20 cellular contexts compared by ENCODE assay signal in genomic region chr15:50558012-50558411, GRCh38. TPM values are rescaled to one million over a fixed set of nuclear protein-coding genes. Genes with fewer than 3 reads are reported as not detected.
"Had no signal": no experiment of that assay in that cellular context is flagged by ENCODE, and none has a peak within 500 bp of the region (broad histone marks: within the 10 kb centered on the region; RNA-seq: fewer than 3 reads in every experiment).

No MANE protein-coding gene starts in this region.

- H3K27me3 ChIP-seq: breast epithelium, foreskin keratinocyte, pancreas, transverse colon, vagina had no signal

- H3K27me3 Mint-ChIP-seq: naive thymus-derived CD4-positive, alpha-beta T cell had no signal

- H3K9me3 Mint-ChIP-seq: naive thymus-derived CD4-positive, alpha-beta T cell had no signal

- H3K4me3 Mint-ChIP-seq: naive thymus-derived CD4-positive, alpha-beta T cell had no signal

- H3K27ac ChIP-seq: breast epithelium, foreskin keratinocyte, left ventricle myocardium inferior, pancreas, transverse colon, vagina had no signal

- H3K4me1 ChIP-seq: breast epithelium, foreskin keratinocyte, left ventricle myocardium inferior, transverse colon, vagina had no signal

- DNase-seq: activated gamma-delta T cell treated with Interleukin-2 at 50 U/mL for 16 hours; activated T-cell treated with anti-CD3 and anti-CD28 coated beads, Interleukin-2, amount 50 U/mL, for 1 hour; aorta; cerebellar nuclear complex; effector memory CD4-positive, alpha-beta T cell; foreskin keratinocyte; glutamatergic neuron; hypothalamus; left ventricle myocardium inferior; mucosa of descending colon; naive thymus-derived CD4-positive, alpha-beta T cell; pancreas; stimulated activated CD4-positive, alpha-beta T cell treated with anti-CD3 and anti-CD28 coated beads, Interleukin-12 subunit alpha, Interleukin-12 subunit beta, amount 100 ng/mL, for 4 hours; stimulated activated CD4-positive, alpha-beta T cell treated with anti-CD3 and anti-CD28 coated beads, Interleukin-2, amount 100 ng/mL, for 24 hours; substantia nigra; T-helper 9 cell; transverse colon had no signal

- H3K9me3 ChIP-seq: breast epithelium, left ventricle myocardium inferior, mucosa of descending colon, pancreas, transverse colon, vagina had no signal

- H3K36me3 ChIP-seq: breast epithelium had no signal

- H3K4me3 ChIP-seq: breast epithelium, left ventricle myocardium inferior, mucosa of descending colon, pancreas, transverse colon, vagina had no signal

- ATAC-seq: foreskin keratinocyte; mucosa of descending colon; naive thymus-derived CD4-positive, alpha-beta T cell; pancreas had no signal

RNA-seq across cellular contexts. Expression of gene USP50, which starts 11.5 kb away (rescaled TPM):
- total RNA-seq: foreskin keratinocyte, kidney epithelial cell, left ventricle myocardium inferior, transverse colon, vagina had no signal
